8 cellular contexts compared by ENCODE assay signal in genomic region chr1:46247433-46248121, GRCh38. TPM values are rescaled to one million over a fixed set of nuclear protein-coding genes. Genes with fewer than 3 reads are reported as not detected.
DNase-seq lines count a peak whose midpoint lies in the region; ATAC-seq and TF ChIP-seq lines count a peak whose summit lies in the region.

Gene RAD54L, plus strand, starts transcription at chr1:46247763. Its CDS starts 643 bp downstream, at chr1:46248406.

- TF ChIP-seq CTCF in GM13977 (IDR thresholded peaks at IDR 0.05; ENCODE audit: extremely low read depth, insufficient read depth, missing control alignments) (no peak), adrenal gland (IDR thresholded peaks at IDR 0.05) (no peak), heart right ventricle (IDR thresholded peaks at IDR 0.05) (no peak)

- H3K36me3 ChIP-seq in adrenal gland (replicated peaks in 1 of 2): no peaks in the 10 kb centered on the region
- H3K36me3 ChIP-seq in heart right ventricle: peaks cover 0 to 8% (median 0%) of the 10 kb centered on the region in 9 donors

- WGBS in adrenal gland, 4 donors: 0 to 3% (median 2%) methylated on average over 16 to 47 of the region's 50 CpGs
- WGBS in heart right ventricle, 2 donors: 1 to 2% methylated on average over 38 to 50 of the region's 50 CpGs

- H3K27ac ChIP-seq in adrenal gland: peak within 1 kb of the TSS in 2 of 5 donors; percentile 38 to 72
- H3K27ac ChIP-seq in heart right ventricle: peak within 1 kb of the TSS; percentile 39 to 89 (median 82)

- in situ Hi-C loops in GM13977 (cut with MboI; ENCODE audit: low pct_unique_long_range_greater_than_20kb, low sequenced_read_pairs, unreplicated experiment): no loop called here

- TF ChIP-seq POLR2A in adrenal gland (IDR thresholded peaks at IDR 0.05): no peak

- peaks cover 7 to 12% of the 10 kb centered on the region in 2 donors for H3K4me1 ChIP-seq in adrenal gland (replicated peaks in 1 of 2)
- H3K4me1 ChIP-seq in heart right ventricle: peaks cover 2 to 22% (median 13%) of the 10 kb centered on the region in 9 donors

- H3K27me3 ChIP-seq in adrenal gland: no peaks in the 10 kb centered on the region
- H3K27me3 ChIP-seq in heart right ventricle: no peaks in the 10 kb centered on the region

- ATAC-seq in HG02870 (IDR thresholded peaks at IDR 0.05; ENCODE audit: unreplicated experiment): peak; percentile 96
- peak; percentile 93 to 99 (median 95) for ATAC-seq in heart right ventricle

- DNase-seq in GM13977 (ENCODE audit: low spot score) (peak; percentile 98), NCI-H146 treated with DMSO at 0.1 percent for 48 hours (lab: John Stamatoyannopoulos, UW; ENCODE audit: unreplicated experiment) (peak; percentile 95), T-helper 1 cell (peak; percentile 92 to 98 (median 95)), adrenal gland (peak; percentile 97 to 99 (median 99)), heart right ventricle (peak; percentile 95 to 99), posterior vena cava (ENCODE audit: low spot score) (peak; percentile 99), ureter (ENCODE audit: low spot score) (peak; percentile 97)

- intact Hi-C loops in adrenal gland (cut with DNase I): loop anchor here in 1 of 2 donors (10.0 kb wide), 1 partner anchor 97 kb away; the partner anchor contains the start of gene NSUN4
- intact Hi-C loops in heart right ventricle (cut with DNase I): loop anchor here in 6 of 10 donors (2.0 to 10.0 kb wide), 5 partner anchors 50 to 100 kb away; partner anchors contain the start of genes LRRC41 (in 3 of the 6), NSUN4 (in 3 of the 6) and UQCRH (in 3 of the 6)
- intact Hi-C loops in posterior vena cava (cut with DNase I): no loop called here

- no peaks in the 10 kb centered on the region for H3K9me3 ChIP-seq in adrenal gland (replicated peaks in 1 of 3)
- no peaks in the 10 kb centered on the region for H3K9me3 ChIP-seq in heart right ventricle

- H3K4me3 ChIP-seq in adrenal gland: peak within 1 kb of the TSS in 3 of 4 donors; percentile 31 to 78 (median 76)
- H3K4me3 ChIP-seq in heart right ventricle: peak within 1 kb of the TSS; percentile 55 to 88 (median 62)

RNA-seq across cellular contexts. Expression of gene RAD54L, which starts in this region (rescaled TPM):
- total RNA-seq in adrenal gland: 1 to 10 TPM in 3 of 8 donors, under 1 TPM in 3, not detected in 2; 0.49 to 2.7 (median 0.88) TPM
- polyA plus RNA-seq in adrenal gland: 1 to 10 TPM; 1.3 to 2.1 (median 1.9) TPM
- total RNA-seq in heart right ventricle: 1 to 10 TPM in 3 of 10 donors, under 1 TPM in 6, not detected in 1; 0.42 to 2.8 (median 0.68) TPM
- 1 to 10 TPM in 1 of 2 donors, under 1 TPM in 1; 0.35 to 1.0 TPM for polyA plus RNA-seq in heart right ventricle
- total RNA-seq in posterior vena cava: under 1 TPM; 0.60 to 0.67 TPM
- total RNA-seq in ureter: 0.39 TPM

Comparison
In these comparisons a context has a peak if more than half of its experiments do, and no peak if none do; other contexts are left out.
1. Peak in DNase-seq in posterior vena cava; RNA of the gene not detected or under 1 TPM.
2. Peak in DNase-seq in ureter; RNA of the gene not detected or under 1 TPM.
3. intact Hi-C loops: an anchor here in heart right ventricle (2.0 to 10.0 kb wide); none called in posterior vena cava.